Comparison of ENCODE assay signal across 8 cellular contexts in genomic region chr20:653110-653589, GRCh38. TPM values are rescaled to one million over a fixed set of nuclear protein-coding genes. Genes with fewer than 3 reads are reported as not detected.
A peak's percentile ranks its signal among the peaks of the same experiment; 100 is the strongest.
DNase-seq lines count a peak whose midpoint lies in the region; ATAC-seq and TF ChIP-seq lines count a peak whose summit lies in the region.

SRXN1 (minus strand) TSS chr20:653200; CDS start chr20:653185, 15 bp downstream.

- ATAC-seq in GM19023 (IDR thresholded peaks at IDR 0.05; ENCODE audit: unreplicated experiment) = peak; percentile 82
- ATAC-seq in HG03280 (IDR thresholded peaks at IDR 0.05; ENCODE audit: unreplicated experiment) = peak; percentile 91

- peak within 1 kb of the TSS; percentile 60 to 80 (median 70) for H3K4me3 ChIP-seq in BLaER1 treated with 17β-estradiol and CSF1 and Interleukin-3, amounts not matched to agents 10 nM and 100 nM
- peak within 1 kb of the TSS; percentile 94 for H3K4me3 ChIP-seq in NT2/D1 (ENCODE audit: insufficient read length, low read depth)
- peak within 1 kb of the TSS; percentile 96 for H3K4me3 ChIP-seq in epithelial cell of esophagus (ENCODE audit: low read length)

- H3K4me2 ChIP-seq in BLaER1 treated with 17β-estradiol and CSF1 and Interleukin-3, amounts not matched to agents 10 nM and 100 nM = peak within 1 kb of the TSS; percentile 90 to 97 (median 95)

- peaks cover 20 to 68% (median 28%) of the 10 kb centered on the region in 10 experiments for H3K4me1 ChIP-seq in BLaER1 treated with 17β-estradiol and CSF1 and Interleukin-3, amounts not matched to agents 10 nM and 100 nM
- peaks cover 7% of the 10 kb centered on the region for H3K4me1 ChIP-seq in NT2/D1 (ENCODE audit: insufficient read depth, insufficient read length)

- DNase-seq in NT2/D1 (ENCODE audit: low read depth, low spot score) (peak; percentile 78), activated T-cell treated with anti-CD3 and anti-CD28 coated beads for 1 hour (ENCODE audit: low read depth) (peak; percentile 70), epithelial cell of esophagus (ENCODE audit: low read depth) (peak; percentile 97), mucosa of gallbladder (ENCODE audit: low spot score) (peak; percentile 86)
- DNase-seq in stimulated activated CD8-positive, alpha-beta memory T cell treated with anti-CD3 and anti-CD28 coated beads, Interleukin-4, amount 100 ng/mL, for 24 hours (ENCODE audit: low read depth) = peak; percentile 79

- H4K20me1 ChIP-seq in BLaER1 treated with 17β-estradiol and CSF1 and Interleukin-3, amounts not matched to agents 10 nM and 100 nM = peaks cover 0 to 23% (median 0%) of the 10 kb centered on the region in 11 experiments; a peak in 7 of 22 replicates

- H3K36me3 ChIP-seq in BLaER1 treated with 17β-estradiol and CSF1 and Interleukin-3, amounts not matched to agents 10 nM and 100 nM = peaks cover 7 to 24% (median 10%) of the 10 kb centered on the region in 11 experiments; a peak in 20 of 22 replicates
- H3K36me3 ChIP-seq in NT2/D1 (ENCODE audit: insufficient read depth, insufficient read length, low read length) = peaks cover 26% of the 10 kb centered on the region

- no peaks in the 10 kb centered on the region for H3K27me3 ChIP-seq in BLaER1 treated with 17β-estradiol and CSF1 and Interleukin-3, amounts not matched to agents 10 nM and 100 nM
- H3K27me3 ChIP-seq in NT2/D1 (ENCODE audit: insufficient read depth, insufficient read length) = no peaks in the 10 kb centered on the region

- peaks cover 0 to 4% (median 0%) of the 10 kb centered on the region in 11 experiments; a peak in 7 of 22 replicates for H3K9me3 ChIP-seq in BLaER1 treated with 17β-estradiol and CSF1 and Interleukin-3, amounts not matched to agents 10 nM and 100 nM (replicated peaks in 1 of 11)
- H3K9me3 ChIP-seq in NT2/D1 (ENCODE audit: insufficient read depth, low read length) = no peaks in the 10 kb centered on the region; the same call in 1 of the 2 replicates

- H3K9ac ChIP-seq in BLaER1 treated with 17β-estradiol and CSF1 and Interleukin-3, amounts not matched to agents 10 nM and 100 nM = peak within 1 kb of the TSS; percentile 72 to 94 (median 86)
- peak within 1 kb of the TSS; percentile 93 for H3K9ac ChIP-seq in NT2/D1 (ENCODE audit: insufficient read length, low read depth)

- H3K27ac ChIP-seq in BLaER1 treated with 17β-estradiol and CSF1 and Interleukin-3, amounts not matched to agents 10 nM and 100 nM = peak within 1 kb of the TSS; percentile 74 to 92 (median 85)

- TF ChIP-seq CTCF in epithelial cell of esophagus (IDR thresholded peaks at IDR 0.05; ENCODE audit: insufficient read depth, low read depth, low read length, missing control alignments) = peak; percentile 9

RNA-seq across cellular contexts. Expression of gene SRXN1, which starts in this region (rescaled TPM):
- 18.5 TPM for total RNA-seq in mucosa of gallbladder

Comparison
In these comparisons a context has a peak if more than half of its experiments do, and no peak if none do; other contexts are left out.
1. Peak in every context shown above with its lines: DNase-seq, ATAC-seq, H3K4me3 ChIP-seq and H3K27ac ChIP-seq.